ENCODE assay signal across 23 cellular contexts in the genomic region with DNA sequence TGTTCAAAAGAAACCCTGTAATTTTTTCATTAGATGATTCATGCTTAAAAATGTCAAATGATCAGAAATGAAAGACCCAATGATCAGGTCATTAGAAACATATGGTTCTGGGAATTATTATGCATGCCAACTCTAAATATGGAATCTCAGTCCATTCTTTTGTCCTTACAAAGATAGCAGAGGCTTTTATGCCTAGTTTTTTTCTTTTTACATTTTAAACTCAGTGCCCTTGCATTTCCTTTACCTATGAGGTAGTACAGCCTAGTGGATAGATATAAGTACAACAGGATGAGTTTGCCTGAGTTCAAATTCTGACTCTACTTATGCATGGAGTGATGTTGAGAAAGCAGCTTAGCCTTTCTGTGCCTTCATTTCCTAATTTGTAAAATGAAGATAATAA.
A peak's percentile ranks its signal among the peaks of the same experiment; 100 is the strongest.
DNase-seq lines count a peak whose midpoint lies in the region; ATAC-seq and TF ChIP-seq lines count a peak whose summit lies in the region.
"Had no signal": no experiment of that assay in that cellular context is flagged by ENCODE, and none has a peak within 500 bp of the region (broad histone marks: within the 10 kb centered on the region; RNA-seq: fewer than 3 reads in every experiment).

No MANE protein-coding gene starts in this region.

- POLR2A ChIA-PET in activated CD8-positive, alpha-beta T cell treated with anti-CD3 and anti-CD28 coated beads for 36 hours (lab: Charles Lee), result no interaction called here

- peak; percentile 53 for DNase-seq in AG10803 (ENCODE audit: low read depth)
- DNase-seq in HFF-Myc (ENCODE audit: extremely low read depth, low read depth), result no peak
- no peak for DNase-seq in chondrocyte (ENCODE audit: low spot score)
- DNase-seq in fibroblast of peridontal ligament (ENCODE audit: extremely low read depth), result peak; percentile 80
- DNase-seq in activated CD8-positive, alpha-beta T cell treated with anti-CD3 and anti-CD28 coated beads for 36 hours, result no peak
- no peak for DNase-seq in Right ventricle myocardium superior
- DNase-seq in inferior parietal cortex (ENCODE audit: extremely low spot score), result no peak
- DNase-seq: 8988T; CD4-positive, alpha-beta memory T cell; COR-L47; EL; GDM1; H7; NCI-H1092; NCI-H1417 treated with DMSO at 0.1 percent for 48 hours; NCI-H1694 treated with DMSO at 0.1 percent for 48 hours; NCI-H2081; NCI-H2227 treated with DMSO at 0.1 percent for 48 hours; NCI-H526 treated with DMSO at 0.1 percent for 48 hours; RPMI8226; SHP77 had no signal

- intact Hi-C loops in activated CD8-positive, alpha-beta T cell treated with anti-CD3 and anti-CD28 coated beads for 36 hours (cut with micrococcal nuclease), result no loop called here
- intact Hi-C loops in Right ventricle myocardium superior (cut with DNase I), result no loop called here

- peak overlapping the region; percentile 84 for H3K27ac Mint-ChIP-seq in chondrocyte (ENCODE audit: unreplicated experiment)
- H3K27ac Mint-ChIP-seq in activated CD8-positive, alpha-beta T cell treated with anti-CD3 and anti-CD28 coated beads for 36 hours, result no peak overlapping the region
- H3K27ac Mint-ChIP-seq: CD4-positive, alpha-beta memory T cell had no signal

- peaks cover 70% of the 10 kb centered on the region for H3K4me1 Mint-ChIP-seq in chondrocyte (ENCODE audit: low read depth)
- no peaks in the 10 kb centered on the region for H3K4me1 Mint-ChIP-seq in activated CD8-positive, alpha-beta T cell treated with anti-CD3 and anti-CD28 coated beads for 36 hours (ENCODE audit: low read depth)
- H3K4me1 Mint-ChIP-seq: CD4-positive, alpha-beta memory T cell had no signal

- TF ChIP-seq CTCF in AG10803 (conservative IDR thresholded peaks at IDR 0.05; ENCODE audit: low read length) (peak; percentile 38; the same call in 1 of the 2 replicates), HFF-Myc (IDR thresholded peaks at IDR 0.05; ENCODE audit: low read depth, low read length, missing control alignments) (peak; percentile 12), chondrocyte (IDR thresholded peaks at IDR 0.05) (peak; percentile 69)
- TF ChIP-seq CTCF in activated CD8-positive, alpha-beta T cell treated with anti-CD3 and anti-CD28 coated beads for 36 hours (IDR thresholded peaks at IDR 0.05), result no peak

- peaks cover 5% of the 10 kb centered on the region for H3K36me3 Mint-ChIP-seq in chondrocyte (ENCODE audit: low read depth)
- H3K36me3 Mint-ChIP-seq in activated CD8-positive, alpha-beta T cell treated with anti-CD3 and anti-CD28 coated beads for 36 hours (ENCODE audit: low read depth), result no peaks in the 10 kb centered on the region
- H3K36me3 Mint-ChIP-seq: CD4-positive, alpha-beta memory T cell had no signal

- no peak for ATAC-seq in activated CD8-positive, alpha-beta T cell treated with anti-CD3 and anti-CD28 coated beads for 36 hours
- ATAC-seq in HG03460 (IDR thresholded peaks at IDR 0.05; ENCODE audit: unreplicated experiment), result no peak
- no peak for ATAC-seq in Right ventricle myocardium superior (ENCODE audit: poor library complexity)

- no peak overlapping the region for H3K4me3 Mint-ChIP-seq in chondrocyte (ENCODE audit: unreplicated experiment)
- no peak overlapping the region for H3K4me3 Mint-ChIP-seq in activated CD8-positive, alpha-beta T cell treated with anti-CD3 and anti-CD28 coated beads for 36 hours
- H3K4me3 Mint-ChIP-seq: CD4-positive, alpha-beta memory T cell had no signal

- no peak overlapping the region for H3K4me3 ChIP-seq in AG10803 (ENCODE audit: low read length)
- no peak overlapping the region for H3K4me3 ChIP-seq in HFF-Myc (replicated peaks; ENCODE audit: low read depth, low read length)
- H3K4me3 ChIP-seq: BLaER1 had no signal

- H3K27me3 Mint-ChIP-seq in chondrocyte (ENCODE audit: low read depth), result no peaks in the 10 kb centered on the region
- no peaks in the 10 kb centered on the region for H3K27me3 Mint-ChIP-seq in activated CD8-positive, alpha-beta T cell treated with anti-CD3 and anti-CD28 coated beads for 36 hours
- H3K27me3 Mint-ChIP-seq: CD4-positive, alpha-beta memory T cell had no signal

- CTCF ChIA-PET in activated CD8-positive, alpha-beta T cell treated with anti-CD3 and anti-CD28 coated beads for 36 hours (lab: Charles Lee), result no interaction called here

- peaks cover 20% of the 10 kb centered on the region for H3K9me3 Mint-ChIP-seq in chondrocyte (ENCODE audit: low read depth)
- H3K9me3 Mint-ChIP-seq in activated CD8-positive, alpha-beta T cell treated with anti-CD3 and anti-CD28 coated beads for 36 hours, result no peaks in the 10 kb centered on the region

Comparison
In these comparisons a context has a peak if more than half of its experiments do, and no peak if none do; other contexts are left out.
1. DNase-seq: peak in AG10803 (single experiment) and fibroblast of peridontal ligament (single experiment); none in HFF-Myc (single experiment), chondrocyte (single experiment), activated CD8-positive, alpha-beta T cell treated with anti-CD3 and anti-CD28 coated beads for 36 hours (single experiment), Right ventricle myocardium superior (single experiment) and inferior parietal cortex (single experiment).